In genomic region chr11:1002091-1002984, GRCh38 we compare ENCODE assay signal across 1 cellular context.
TF ChIP-seq lines count a peak whose summit lies in the region.

No MANE protein-coding gene starts in this region.

TF ChIP-seq in H1, 55 proteins besides CTCF, POLR2A, EP300 and RAD21:
- TF ChIP-seq TCF12 (IDR thresholded peaks at IDR 0.05; ENCODE audit: low read depth, low read length) = no peak
- no peak for TF ChIP-seq CHD7 (IDR thresholded peaks at IDR 0.05; ENCODE audit: insufficient replicate concordance, low read length)
- no peak for TF ChIP-seq SP4 (IDR thresholded peaks at IDR 0.05; ENCODE audit: low read length)
- TF ChIP-seq CREB1 (IDR thresholded peaks at IDR 0.05) = no peak
- TF ChIP-seq USF2 (IDR thresholded peaks at IDR 0.05; ENCODE audit: low read length) = no peak
